Comparison of ENCODE assay signal across 14 cellular contexts in genomic region chr11:61860054-61860903, GRCh38. TPM values are rescaled to one million over a fixed set of nuclear protein-coding genes. Genes with fewer than 3 reads are reported as not detected.
DNase-seq lines count a peak whose midpoint lies in the region; ATAC-seq, FAIRE-seq and TF ChIP-seq lines count a peak whose summit lies in the region.
"Had no signal": no experiment of that assay in that cellular context is flagged by ENCODE, and none has a peak within 500 bp of the region (broad histone marks: within the 10 kb centered on the region; RNA-seq: fewer than 3 reads in every experiment).

No MANE protein-coding gene starts in this region.

- peak; percentile 96 for ATAC-seq in left colon
- ATAC-seq in HG02970 (IDR thresholded peaks at IDR 0.05; ENCODE audit: low FRiP score, unreplicated experiment) = no peak
- no peak for ATAC-seq in GM18909 (IDR thresholded peaks at IDR 0.05; ENCODE audit: poor library complexity, unreplicated experiment)
- ATAC-seq: activated T-cell treated with anti-CD3 and anti-CD28 coated beads, Interleukin-2, amount 50 U/mL, for 4 hours had no signal

- H3K27me3 ChIP-seq in bronchial epithelial cell (ENCODE audit: control insufficient read depth, insufficient read depth, low read length) = no peaks in the 10 kb centered on the region

- no peak for DNase-seq in T-helper 2 cell treated with Interferon-gamma antibody and Interleukin-4, amounts not matched to agents 5 μg/mL and 100 μg/mL, for 36 hours (ENCODE audit: low spot score)
- DNase-seq in T-helper 2 cell = no peak
- DNase-seq in bronchial epithelial cell (ENCODE audit: low read depth) = peak; percentile 55
- peak; percentile 58 to 81 for DNase-seq in left colon
- no peak for DNase-seq in activated CD4-positive, alpha-beta T cell treated with anti-CD3 and anti-CD28 coated beads, Interleukin-2, amount 50 U/mL, for 48 hours
- no peak for DNase-seq in UCSD-AML1 (lab: John Stamatoyannopoulos, UW; ENCODE audit: unreplicated experiment)
- DNase-seq: activated CD4-positive, CD25-positive, alpha-beta regulatory T cell; activated T-cell treated with anti-CD3 and anti-CD28 coated beads, Interleukin-2, amount 50 U/mL, for 4 hours; GM23248; NCI-H1417 treated with DMSO at 0.1 percent for 48 hours; NCI-H82 had no signal

- no peak for TF ChIP-seq CTCF in bronchial epithelial cell (IDR thresholded peaks at IDR 0.05; ENCODE audit: insufficient read depth, low read length, severe bottlenecking)

- no peaks in the 10 kb centered on the region for H3K4me1 Mint-ChIP-seq in T-helper 2 cell treated with Interferon-gamma antibody and Interleukin-4, amounts not matched to agents 5 μg/mL and 100 μg/mL, for 36 hours (ENCODE audit: low read depth)

- H3K9me3 Mint-ChIP-seq in T-helper 2 cell treated with Interferon-gamma antibody and Interleukin-4, amounts not matched to agents 5 μg/mL and 100 μg/mL, for 36 hours = no peaks in the 10 kb centered on the region
- H3K9me3 Mint-ChIP-seq: activated T-cell treated with anti-CD3 and anti-CD28 coated beads, Interleukin-2, amount 50 U/mL, for 4 hours had no signal

- peaks cover 38% of the 10 kb centered on the region for H3K36me3 Mint-ChIP-seq in T-helper 2 cell treated with Interferon-gamma antibody and Interleukin-4, amounts not matched to agents 5 μg/mL and 100 μg/mL, for 36 hours (ENCODE audit: low read depth)

- H3K36me3 ChIP-seq in bronchial epithelial cell (ENCODE audit: control insufficient read depth, insufficient read depth, low read length) = peaks cover 27% of the 10 kb centered on the region

- intact Hi-C loops in left colon (cut with DNase I, micrococcal nuclease) = no loop called here

- no peaks in the 10 kb centered on the region for H3K27me3 Mint-ChIP-seq in T-helper 2 cell treated with Interferon-gamma antibody and Interleukin-4, amounts not matched to agents 5 μg/mL and 100 μg/mL, for 36 hours (ENCODE audit: low read depth)

- no peak overlapping the region for H3K4me3 ChIP-seq in bronchial epithelial cell (ENCODE audit: low read depth, low read length)
- H3K4me3 ChIP-seq: A549, GM23248 had no signal

- no peak overlapping the region for H3K4me3 Mint-ChIP-seq in T-helper 2 cell treated with Interferon-gamma antibody and Interleukin-4, amounts not matched to agents 5 μg/mL and 100 μg/mL, for 36 hours
- H3K4me3 Mint-ChIP-seq: activated T-cell treated with anti-CD3 and anti-CD28 coated beads, Interleukin-2, amount 50 U/mL, for 4 hours had no signal

- peak overlapping the region; percentile 50 for H3K27ac Mint-ChIP-seq in T-helper 2 cell treated with Interferon-gamma antibody and Interleukin-4, amounts not matched to agents 5 μg/mL and 100 μg/mL, for 36 hours

- FAIRE-seq in bronchial epithelial cell (lab: Jason Lieb, UNC) = no peak
- FAIRE-seq: A549 had no signal

RNA-seq across cellular contexts. Expression of gene FADS3, which starts 31.1 kb away (rescaled TPM):
- total RNA-seq in bronchial epithelial cell (31.9 and 66.2 TPM in 2 replicates), left colon (10 to 100 TPM in 1 of 2 donors, 1 to 10 TPM in 1; 6.9 to 18.7 TPM)

RNA-seq across cellular contexts. Expression of gene FADS2, which starts 32.2 kb away (rescaled TPM):
- total RNA-seq in bronchial epithelial cell (15.2 and 34.2 TPM in 2 replicates), left colon (1 to 10 TPM; 3.1 to 5.6 TPM)

RNA-seq across cellular contexts. Expression of gene FADS1, which starts 43.5 kb away (rescaled TPM):
- total RNA-seq in bronchial epithelial cell (23.2 and 46.9 TPM in 2 replicates), left colon (1 to 10 TPM; 3.2 to 5.1 TPM)

RNA-seq across cellular contexts. Expression of gene RAB3IL1, which starts 57.1 kb away (rescaled TPM):
- total RNA-seq in bronchial epithelial cell (0.90 and 1.1 TPM in 2 replicates), left colon (1 to 10 TPM; 3.1 to 7.0 TPM)

Comparison
In these comparisons a context has a peak if more than half of its experiments do, and no peak if none do; other contexts are left out.
1. DNase-seq: peak in bronchial epithelial cell (single experiment) and left colon (2 of 2); none in T-helper 2 cell treated with Interferon-gamma antibody and Interleukin-4, amounts not matched to agents 5 μg/mL and 100 μg/mL, for 36 hours (single experiment), T-helper 2 cell (0 of 5), activated CD4-positive, alpha-beta T cell treated with anti-CD3 and anti-CD28 coated beads, Interleukin-2, amount 50 U/mL, for 48 hours (0 of 2) and UCSD-AML1 (single experiment).